ENCODE assay signal across 8 cellular contexts in genomic region chr16:24609740-24610420, GRCh38.
A peak's percentile ranks its signal among the peaks of the same experiment; 100 is the strongest.
DNase-seq lines count a peak whose midpoint lies in the region; ATAC-seq, FAIRE-seq and TF ChIP-seq lines count a peak whose summit lies in the region.

No MANE protein-coding gene starts in this region.

- H3K27ac ChIP-seq in K562 (ENCODE audit: extremely low read depth, low read depth, low read length) (no peak overlapping the region), iPS-20b (ENCODE audit: low read length) (no peak overlapping the region)

- H3K9me3 ChIP-seq in K562 (replicated peaks; ENCODE audit: control insufficient read depth, insufficient read depth, low read depth, low read length) (no peaks in the 10 kb centered on the region), iPS-20b (ENCODE audit: insufficient read depth, low read depth, low read length) (no peaks in the 10 kb centered on the region)

- CTCF ChIA-PET in K562 (lab: Yijun Ruan, JAX; ENCODE audit: low intra/inter-chr PET ratio): no interaction called here

- FAIRE-seq in K562 (lab: Jason Lieb, UNC): no peak
- no peak for FAIRE-seq in H54 (lab: Jason Lieb, UNC)

- no TSS peak for BruUV-seq in K562 (replicated peaks; lab: Mats Ljungman, UMichigan)

- no peaks in the 10 kb centered on the region for H4K20me1 ChIP-seq in K562 (replicated peaks; ENCODE audit: control insufficient read depth, insufficient read depth, low read length)

- H3K4me3 ChIP-seq in K562 (no peak overlapping the region), iPS-20b (ENCODE audit: low read length) (peak overlapping the region; percentile 78), skeletal muscle cell (ENCODE audit: low read depth, low read length) (peak overlapping the region; percentile 22)

- H3K9me1 ChIP-seq in K562 (ENCODE audit: control insufficient read depth, insufficient read depth, low read length): no peaks in the 10 kb centered on the region

- peak; percentile 4 for DNase-seq in Daoy (ENCODE audit: low read depth)
- DNase-seq in NCI-H2107 treated with DMSO at 0.1 percent for 48 hours (lab: John Stamatoyannopoulos, UW; ENCODE audit: unreplicated experiment): peak; percentile 49
- DNase-seq in K562 (ENCODE audit: extremely low read depth in 1 of 4, low spot score in 3 of 4): peak in 1 of 4 experiments; percentile 35
- DNase-seq in skeletal muscle cell (ENCODE audit: low read depth): no peak
- DNase-seq in NOMO-1 treated with dmso at 0.1 percent for 144 hours (lab: John Stamatoyannopoulos, UW; ENCODE audit: unreplicated experiment): no peak
- no peak for DNase-seq in H54 (ENCODE audit: insufficient read length, low spot score)

- ATAC-seq in K562: no peak
- no peak for ATAC-seq in GM18873 (IDR thresholded peaks at IDR 0.05; ENCODE audit: low FRiP score, unreplicated experiment)

- in situ Hi-C loops in K562 (cut with MboI): no loop called here

- H3K27me3 ChIP-seq in K562 (ENCODE audit: control insufficient read depth in 2 of 2, insufficient read depth in 2 of 2, low read length in 2 of 2): peaks cover 29 to 49% of the 10 kb centered on the region in 2 experiments
- H3K27me3 ChIP-seq in iPS-20b (ENCODE audit: insufficient read depth, low read length): peaks cover 41% of the 10 kb centered on the region

- POLR2A ChIA-PET in K562 (lab: Yijun Ruan, JAX): interaction anchor here (0.7 kb wide), 1 partner anchor 16 kb away, joined by 3 read pairs; no protein-coding TSS in a partner anchor

- H3K9ac ChIP-seq in K562 (ENCODE audit: insufficient read depth in 1 of 2, low read depth in 2 of 2, low read length in 2 of 2): no peak overlapping the region
- peak overlapping the region; percentile 78; the same call in 1 of the 2 replicates for H3K9ac ChIP-seq in iPS-20b (ENCODE audit: low read depth, low read length)

- WGBS in K562 (ENCODE audit: insufficient coverage, low coverage, missing lambda C conversion rate): 1% methylated on average over 21 of the region's 22 CpGs

- no peak for TF ChIP-seq EP300 in K562 (IDR thresholded peaks at IDR 0.05; ENCODE audit: low read length)

- no peak for TF ChIP-seq CTCF in K562 (IDR thresholded peaks at IDR 0.05 in 2 of 3, conservative IDR thresholded peaks at IDR 0.05 in 1 of 3; ENCODE audit: insufficient read depth in 2 of 3, low read depth in 1 of 3, low read length in 3 of 3)

- intact Hi-C loops in K562 (cut with micrococcal nuclease): no loop called here

- no peaks in the 10 kb centered on the region for H3K79me2 ChIP-seq in K562 (ENCODE audit: control insufficient read depth, insufficient read depth, low read length)

- H3K36me3 ChIP-seq in K562 (ENCODE audit: control insufficient read depth, insufficient read depth, low read length) (no peaks in the 10 kb centered on the region), iPS-20b (ENCODE audit: insufficient read depth, low read depth, low read length) (no peaks in the 10 kb centered on the region)

- TF ChIP-seq POLR2A in K562 (conservative IDR thresholded peaks at IDR 0.05): no peak
- no peak for TF ChIP-seq POLR2A in H54 (IDR thresholded peaks at IDR 0.05; ENCODE audit: low read depth, low read length)

- no peak for TF ChIP-seq RAD21 in K562 (CRISPR knock-in tag; conservative IDR thresholded peaks at IDR 0.05 in 1 of 2, IDR thresholded peaks at IDR 0.05 in 1 of 2)

- H2AFZ ChIP-seq in K562 (ENCODE audit: low read depth, low read length): no peak overlapping the region

- no peak overlapping the region for H3K4me2 ChIP-seq in K562 (ENCODE audit: insufficient read depth, low read length)

- H3K4me1 ChIP-seq in K562 (replicated peaks in 1 of 2; ENCODE audit: control insufficient read depth in 2 of 2, insufficient read depth in 2 of 2, low read length in 2 of 2) (peaks cover 0 to 3% of the 10 kb centered on the region in 2 experiments; a peak in 2 of 5 replicates), iPS-20b (ENCODE audit: insufficient read depth, low read length) (no peaks in the 10 kb centered on the region)

TF ChIP-seq in K562, 482 proteins besides CTCF, POLR2A, EP300 and RAD21:
- TF ChIP-seq NFIC (IDR thresholded peaks at IDR 0.05): peak; percentile 79
- TF ChIP-seq HDGF (IDR thresholded peaks at IDR 0.05): no peak
- TF ChIP-seq ATF1 (CRISPR knock-in tag; IDR thresholded peaks at IDR 0.05): no peak
- TF ChIP-seq ATF1 (tag; IDR thresholded peaks at IDR 0.05): no peak
- TF ChIP-seq KAT7 (CRISPR knock-in tag; IDR thresholded peaks at IDR 0.05; ENCODE audit: borderline replicate concordance): no peak
- no peak for TF ChIP-seq ZNF239 (CRISPR knock-in tag; IDR thresholded peaks at IDR 0.05)
- TF ChIP-seq ZNF3 (CRISPR knock-in tag; IDR thresholded peaks at IDR 0.05): no peak

Comparison
In these comparisons a context has a peak if more than half of its experiments do, and no peak if none do; other contexts are left out.
1. DNase-seq: peak in Daoy (single experiment) and NCI-H2107 treated with DMSO at 0.1 percent for 48 hours (single experiment); none in skeletal muscle cell (single experiment), NOMO-1 treated with dmso at 0.1 percent for 144 hours (single experiment) and H54 (single experiment).